Comparison of ENCODE assay signal across 6 cellular contexts in genomic region chr10:125423569-125423968, GRCh38.
"Had no signal": no experiment of that assay in that cellular context is flagged by ENCODE, and none has a peak within 500 bp of the region (broad histone marks: within the 10 kb centered on the region; RNA-seq: fewer than 3 reads in every experiment).

No MANE protein-coding gene starts in this region.

- ATAC-seq: HepG2, K562 had no signal

- DNase-seq: IMR-90, KBM-7, KG1 had no signal

- H3K27ac ChIP-seq: HL-60 had no signal

- H3K4me3 ChIP-seq: K562 had no signal
